In the genomic region with DNA sequence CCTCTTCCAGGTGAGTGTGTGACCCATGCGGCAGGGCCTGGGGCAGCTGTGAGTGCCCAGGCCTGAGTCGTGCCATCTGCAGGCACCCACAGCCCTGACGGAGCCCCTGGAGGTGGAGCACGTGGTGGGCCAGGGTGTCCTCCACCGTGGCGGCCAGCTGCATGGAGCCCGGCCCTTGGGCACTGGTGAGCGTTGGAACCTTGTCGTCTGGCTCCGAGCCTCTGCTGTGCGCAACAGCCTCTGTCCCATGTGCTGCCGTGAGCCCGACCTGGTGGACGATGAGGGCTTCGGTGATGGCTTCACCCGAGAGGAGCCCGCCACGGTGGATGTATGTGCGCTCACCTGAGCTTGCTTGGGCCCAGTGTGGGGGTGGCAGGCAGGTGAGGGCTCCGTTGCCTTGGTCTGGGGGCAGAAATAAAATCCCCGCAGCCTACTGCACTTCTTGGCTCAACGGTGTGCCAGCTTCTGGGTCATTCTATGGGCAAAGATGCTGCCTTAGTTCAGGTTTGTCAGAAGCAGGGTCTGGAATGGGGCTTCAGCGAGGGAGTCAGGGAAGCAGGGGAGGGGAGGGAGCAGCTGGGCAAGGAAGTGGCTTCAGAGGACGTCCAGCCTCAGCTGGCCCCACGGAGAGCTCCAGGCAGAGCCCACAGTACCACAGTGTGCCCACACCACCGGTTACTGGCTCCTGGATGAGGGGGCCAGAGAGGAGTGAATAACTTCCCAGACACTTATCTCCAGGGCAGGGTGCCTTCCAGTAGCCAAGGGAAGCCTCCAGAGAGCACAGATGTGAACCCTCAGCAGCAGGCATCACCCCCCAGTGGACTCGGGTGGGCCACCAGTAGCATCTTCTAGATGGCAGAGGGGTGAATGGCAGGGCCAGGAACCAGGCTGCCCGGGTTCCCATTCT, we compare ENCODE assay signal across 9 cellular contexts. TPM values are rescaled to one million over a fixed set of nuclear protein-coding genes. Genes with fewer than 3 reads are reported as not detected.
DNase-seq lines count a peak whose midpoint lies in the region; ATAC-seq, FAIRE-seq and TF ChIP-seq lines count a peak whose summit lies in the region.
"Had no signal": no experiment of that assay in that cellular context is flagged by ENCODE, and none has a peak within 500 bp of the region (broad histone marks: within the 10 kb centered on the region; RNA-seq: fewer than 3 reads in every experiment).

No MANE protein-coding gene starts in this region.

- TF ChIP-seq CTCF in ascending aorta (IDR thresholded peaks at IDR 0.05) (no peak), HepG2 (CRISPR knock-in tag; IDR thresholded peaks at IDR 0.05) (no peak), transverse colon (IDR thresholded peaks at IDR 0.05) (no peak)

- peaks cover 0 to 15% of the 10 kb centered on the region in 2 donors for H3K36me3 ChIP-seq in ascending aorta
- peaks cover 1 to 19% of the 10 kb centered on the region in 2 experiments; a peak in 4 of 5 replicates for H3K36me3 ChIP-seq in HepG2 (replicated peaks in 1 of 2; ENCODE audit: control insufficient read depth in 1 of 2, insufficient read depth in 2 of 2, low read length in 2 of 2)
- H3K36me3 ChIP-seq in transverse colon, result no peaks in the 10 kb centered on the region

- no peaks in the 10 kb centered on the region for H3K9me3 Mint-ChIP-seq in activated naive CD4-positive, alpha-beta T cell treated with anti-CD3 and anti-CD28 coated beads for 36 hours

- peak overlapping the region; percentile 81 for H3K4me3 Mint-ChIP-seq in activated naive CD4-positive, alpha-beta T cell treated with anti-CD3 and anti-CD28 coated beads for 36 hours

- H3K4me3 ChIP-seq in ascending aorta, result peak overlapping the region; percentile 95
- peak overlapping the region; percentile 87 to 99 (median 97) for H3K4me3 ChIP-seq in HepG2 (replicated peaks in 1 of 3; ENCODE audit: insufficient read depth in 1 of 3, low read depth in 2 of 3, low read length in 3 of 3)
- peak overlapping the region in 3 of 4 donors; percentile 69 to 98 (median 91) for H3K4me3 ChIP-seq in transverse colon

- TF ChIP-seq EP300 in HepG2 (IDR thresholded peaks at IDR 0.05; ENCODE audit: low read depth in 2 of 2, low read length in 2 of 2) (no peak), HepG2 (CRISPR knock-in tag; IDR thresholded peaks at IDR 0.05; ENCODE audit: borderline replicate concordance) (no peak), transverse colon (IDR thresholded peaks at IDR 0.05; ENCODE audit: low read depth) (no peak)

- peaks cover 60% of the 10 kb centered on the region for H3K4me1 Mint-ChIP-seq in activated naive CD4-positive, alpha-beta T cell treated with anti-CD3 and anti-CD28 coated beads for 36 hours (ENCODE audit: low read depth)

- H3K4me2 ChIP-seq in HepG2 (ENCODE audit: low read depth, low read length), result peak overlapping the region; percentile 96

- TF ChIP-seq POLR2A in HepG2 (IDR thresholded peaks at IDR 0.05; ENCODE audit: insufficient read depth in 1 of 2, low read depth in 2 of 2, low read length in 2 of 2), result no peak
- TF ChIP-seq POLR2A in transverse colon (IDR thresholded peaks at IDR 0.05), result no peak

- H3K36me3 Mint-ChIP-seq in activated naive CD4-positive, alpha-beta T cell treated with anti-CD3 and anti-CD28 coated beads for 36 hours (ENCODE audit: low read depth), result peaks cover 11% of the 10 kb centered on the region

- no peak overlapping the region for H2AFZ ChIP-seq in HepG2 (ENCODE audit: low read length)

- H3K9ac ChIP-seq in HepG2 (ENCODE audit: insufficient read depth, low read depth, low read length), result peak overlapping the region; percentile 94

- TF ChIP-seq RAD21 in HepG2 (CRISPR knock-in tag; IDR thresholded peaks at IDR 0.05), result no peak

- DNase-seq in activated naive CD4-positive, alpha-beta T cell treated with anti-CD3 and anti-CD28 coated beads for 36 hours, result no peak
- no peak for DNase-seq in activated naive CD4-positive, alpha-beta T cell treated with anti-CD3 and anti-CD28 coated beads, Interleukin-2, amount 50 U/mL, for 16 hours
- DNase-seq in ascending aorta (ENCODE audit: low spot score in 2 of 2) (no peak), HepG2 (ENCODE audit: low spot score) (no peak), transverse colon (no peak), NOMO-1 treated with DMSO at 0.1 percent for 48 hours (lab: John Stamatoyannopoulos, UW; ENCODE audit: unreplicated experiment) (no peak), activated gamma-delta T cell treated with Interleukin-2 at 50 U/mL for 16 hours (no peak)
- DNase-seq in stimulated activated CD4-positive, alpha-beta T cell treated with anti-CD3 and anti-CD28 coated beads, Interleukin-4, amount 100 ng/mL, for 4 hours, result no peak
- DNase-seq: stimulated activated CD4-positive, alpha-beta T cell treated with anti-CD3 and anti-CD28 coated beads, Interleukin-4, amount 100 ng/mL, for 1 hour had no signal

- FAIRE-seq in HepG2 (lab: Jason Lieb, UNC), result no peak

- in situ Hi-C loops in HepG2 (cut with HindIII; ENCODE audit: extremely low pct_ligation_motif_present, low pct_unique_long_range_greater_than_20kb), result no loop called here
- in situ Hi-C loops in transverse colon (cut with MboI; ENCODE audit: low pct_ligation_motif_present in 1 of 4, low pct_unique_long_range_greater_than_20kb in 1 of 4, low sequenced_read_pairs in 3 of 4), result loop anchor here in 2 of 4 donors (10.0 kb wide), 1 partner anchor 256 kb away; the partner anchor contains the start of genes MPHOSPH9 (in 2 of the 2) and MTRFR (in 2 of the 2)

- CTCF ChIA-PET in activated naive CD4-positive, alpha-beta T cell treated with anti-CD3 and anti-CD28 coated beads for 36 hours (lab: Charles Lee), result interaction anchor here (0.6 to 0.7 kb wide), 3 partner anchors 46 to 185 kb away, joined by 3 read pairs; no protein-coding TSS in a partner anchor
- CTCF ChIA-PET in HepG2 (lab: Yijun Ruan, JAX; ENCODE audit: low intra/inter-chr PET ratio, low total read pairs), result no interaction called here

- BruUV-seq in HepG2 (replicated peaks; lab: Mats Ljungman, UMichigan), result no TSS peak

- intact Hi-C loops in activated naive CD4-positive, alpha-beta T cell treated with anti-CD3 and anti-CD28 coated beads for 36 hours (cut with micrococcal nuclease), result loop anchor here (10.0 kb wide), 2 partner anchors 456 to 736 kb away; partner anchors contain the start of genes ATP6V0A2 and RILPL2
- intact Hi-C loops in ascending aorta (cut with DNase I), result loop anchor here (10.0 kb wide), 1 partner anchor 714 kb away; the partner anchor contains the start of gene VPS33A
- intact Hi-C loops in HepG2 (cut with micrococcal nuclease; ENCODE audit: unreplicated experiment), result no loop called here
- intact Hi-C loops in transverse colon (cut with DNase I; ENCODE audit: low total_unique reads), result loop anchor here (10.0 kb wide), 1 partner anchor 256 kb away; the partner anchor contains the start of genes MPHOSPH9 and MTRFR

- POLR2A ChIA-PET in HepG2 (lab: Yijun Ruan, JAX), result interaction anchor here (0.9 kb wide), 1 partner anchor 254 kb away, joined by 8 read pairs; the partner anchor contains the start of genes MPHOSPH9 and MTRFR

- H3K79me2 ChIP-seq in HepG2 (ENCODE audit: insufficient read depth, low read length), result peaks cover 52% of the 10 kb centered on the region

- H3K9me3 ChIP-seq in ascending aorta, result no peaks in the 10 kb centered on the region
- H3K9me3 ChIP-seq in HepG2 (ENCODE audit: low read length), result no peaks in the 10 kb centered on the region
- no peaks in the 10 kb centered on the region for H3K9me3 ChIP-seq in transverse colon

- no peak for ATAC-seq in HepG2

- no peaks in the 10 kb centered on the region for H3K27me3 Mint-ChIP-seq in activated naive CD4-positive, alpha-beta T cell treated with anti-CD3 and anti-CD28 coated beads for 36 hours (ENCODE audit: low read depth)

- H3K27me3 ChIP-seq in ascending aorta (no peaks in the 10 kb centered on the region), HepG2 (ENCODE audit: control insufficient read depth in 1 of 2, insufficient read depth in 2 of 2, low read length in 2 of 2) (no peaks in the 10 kb centered on the region; a peak in 1 of 5 replicates), transverse colon (no peaks in the 10 kb centered on the region)

- H4K20me1 ChIP-seq in HepG2 (ENCODE audit: insufficient read depth, low read length), result no peaks in the 10 kb centered on the region

- 90% methylated on average over 12 of the region's 28 CpGs for WGBS in HepG2 (ENCODE audit: low lambda C conversion rate)
- 58% methylated on average over 12 of the region's 28 CpGs; no CpG with 5 or more reads in 1 of the 2 donors for WGBS in transverse colon (ENCODE audit: low coverage in 1 of 2), 2 donors

- H3K27ac Mint-ChIP-seq in activated naive CD4-positive, alpha-beta T cell treated with anti-CD3 and anti-CD28 coated beads for 36 hours, result peak overlapping the region; percentile 46

- H3K27ac ChIP-seq in ascending aorta (peak overlapping the region in 1 of 2 donors; percentile 93), HepG2 (ENCODE audit: extremely low read length, insufficient read depth, low read length) (peak overlapping the region; percentile 93), transverse colon (peak overlapping the region; percentile 89 to 93 (median 92))

- H3K4me1 ChIP-seq in ascending aorta (peaks cover 35 to 62% of the 10 kb centered on the region in 2 donors), HepG2 (ENCODE audit: insufficient read depth, low read length) (peaks cover 68% of the 10 kb centered on the region), transverse colon (peaks cover 41 to 63% (median 53%) of the 10 kb centered on the region in 4 donors)

RNA-seq across cellular contexts. Expression of gene ARL6IP4, which starts 1.2 kb away (rescaled TPM):
- total RNA-seq in activated naive CD4-positive, alpha-beta T cell treated with anti-CD3 and anti-CD28 coated beads for 36 hours, result 100 to 1,000 TPM; 159 to 177 TPM
- total RNA-seq in ascending aorta (197 TPM), HepG2 (2016; rRNA removed; fragmentation: Illumina TruSeq; extraction: Trizol) (178 and 220 TPM in 2 replicates), transverse colon (100 to 1,000 TPM in 3 of 4 donors, 10 to 100 TPM in 1; 77.4 to 225 (median 184) TPM)
- total RNA-seq in HepG2 (2016; cell fraction: cytosol; rRNA removed; fragmentation: Illumina TruSeq; extraction: Trizol; ENCODE audit: low read depth), result 710 and 791 TPM in 2 replicates
- 169 and 227 TPM in 2 replicates for total RNA-seq in HepG2 (2016; cell fraction: insoluble cytoplasmic fraction; rRNA removed; fragmentation: Illumina TruSeq; extraction: Trizol)
- total RNA-seq in HepG2 (2016; cell fraction: membrane; rRNA removed; fragmentation: Illumina TruSeq; extraction: Trizol), result 491 and 557 TPM in 2 replicates
- total RNA-seq in HepG2 (2016; cell fraction: nucleus; rRNA removed; fragmentation: Illumina TruSeq; extraction: Trizol), result 80.1 and 103 TPM in 2 replicates
- 155 and 179 TPM in 2 replicates for polyA plus RNA-seq in HepG2 (2011; rRNA removed)
- polyA plus RNA-seq in HepG2 (2011; cell fraction: cytosol; rRNA removed), result 176 and 208 TPM in 2 replicates
- polyA plus RNA-seq in HepG2 (2011; cell fraction: nucleus; rRNA removed), result 332 and 368 TPM in 2 replicates
- 109 and 121 TPM in 2 replicates for polyA plus RNA-seq in HepG2 (2012)
- polyA plus RNA-seq in HepG2 (2016; cell fraction: cytosol; fragmentation: Illumina TruSeq; extraction: Trizol; ENCODE audit: low read depth), result 761 and 860 TPM in 2 replicates
- 159 and 186 TPM in 2 replicates for polyA plus RNA-seq in HepG2 (2016; cell fraction: insoluble cytoplasmic fraction; fragmentation: Illumina TruSeq; extraction: Trizol; ENCODE audit: low read depth)
- polyA plus RNA-seq in HepG2 (2016; cell fraction: membrane; fragmentation: Illumina TruSeq; extraction: Trizol; ENCODE audit: low read depth), result 440 and 496 TPM in 2 replicates
- polyA plus RNA-seq in HepG2 (2016; cell fraction: nucleus; fragmentation: Illumina TruSeq; extraction: Trizol; ENCODE audit: insufficient read depth, low read depth), result 178 and 189 TPM in 2 replicates
- 30.5 and 34.7 TPM in 2 replicates for polyA minus RNA-seq in HepG2 (2011; rRNA and poly(A)+ RNA removed; ENCODE audit: low replicate concordance)
- 30.8 and 31.7 TPM in 2 replicates for polyA minus RNA-seq in HepG2 (2011; cell fraction: cytosol; rRNA and poly(A)+ RNA removed)
- polyA minus RNA-seq in HepG2 (2011; cell fraction: nucleus; rRNA and poly(A)+ RNA removed), result 19.3 and 22.6 TPM in 2 replicates

RNA-seq across cellular contexts. Expression of gene OGFOD2, which starts 4.2 kb away (rescaled TPM):
- total RNA-seq in activated naive CD4-positive, alpha-beta T cell treated with anti-CD3 and anti-CD28 coated beads for 36 hours, result 10 to 100 TPM; 26.8 to 27.7 TPM
- total RNA-seq in ascending aorta, result 19.6 TPM
- total RNA-seq in HepG2 (2016; rRNA removed; fragmentation: Illumina TruSeq; extraction: Trizol), result 10.6 and 14.6 TPM in 2 replicates
- 4.5 and 4.8 TPM in 2 replicates for total RNA-seq in HepG2 (2016; cell fraction: cytosol; rRNA removed; fragmentation: Illumina TruSeq; extraction: Trizol; ENCODE audit: low read depth)
- total RNA-seq in HepG2 (2016; cell fraction: insoluble cytoplasmic fraction; rRNA removed; fragmentation: Illumina TruSeq; extraction: Trizol), result 12.7 and 14.8 TPM in 2 replicates
- total RNA-seq in HepG2 (2016; cell fraction: membrane; rRNA removed; fragmentation: Illumina TruSeq; extraction: Trizol), result 8.7 and 8.8 TPM in 2 replicates
- 11.1 and 14.0 TPM in 2 replicates for total RNA-seq in HepG2 (2016; cell fraction: nucleus; rRNA removed; fragmentation: Illumina TruSeq; extraction: Trizol)
- 13.2 and 15.5 TPM in 2 replicates for polyA plus RNA-seq in HepG2 (2011; rRNA removed)
- 10.6 and 23.9 TPM in 2 replicates for polyA plus RNA-seq in HepG2 (2011; cell fraction: cytosol; rRNA removed)
- polyA plus RNA-seq in HepG2 (2011; cell fraction: nucleus; rRNA removed), result 115 and 150 TPM in 2 replicates
- 6.2 and 7.8 TPM in 2 replicates for polyA plus RNA-seq in HepG2 (2012)
- polyA plus RNA-seq in HepG2 (2016; cell fraction: cytosol; fragmentation: Illumina TruSeq; extraction: Trizol; ENCODE audit: low read depth), result 7.1 and 7.6 TPM in 2 replicates
- 14.3 and 16.0 TPM in 2 replicates for polyA plus RNA-seq in HepG2 (2016; cell fraction: insoluble cytoplasmic fraction; fragmentation: Illumina TruSeq; extraction: Trizol; ENCODE audit: low read depth)
- 10.5 and 12.0 TPM in 2 replicates for polyA plus RNA-seq in HepG2 (2016; cell fraction: membrane; fragmentation: Illumina TruSeq; extraction: Trizol; ENCODE audit: low read depth)
- 40.3 and 43.3 TPM in 2 replicates for polyA plus RNA-seq in HepG2 (2016; cell fraction: nucleus; fragmentation: Illumina TruSeq; extraction: Trizol; ENCODE audit: insufficient read depth, low read depth)
- polyA minus RNA-seq in HepG2 (2011; rRNA and poly(A)+ RNA removed; ENCODE audit: low replicate concordance), result 20.5 and 24.4 TPM in 2 replicates
- 6.2 and 10.0 TPM in 2 replicates for polyA minus RNA-seq in HepG2 (2011; cell fraction: cytosol; rRNA and poly(A)+ RNA removed)
- polyA minus RNA-seq in HepG2 (2011; cell fraction: nucleus; rRNA and poly(A)+ RNA removed), result 14.0 and 15.5 TPM in 2 replicates
- total RNA-seq in transverse colon, result 10 to 100 TPM; 12.0 to 36.0 (median 18.4) TPM

RNA-seq across cellular contexts. Expression of gene ABCB9, which starts 13.0 kb away (rescaled TPM):
- 1 to 10 TPM; 5.1 to 5.9 TPM for total RNA-seq in activated naive CD4-positive, alpha-beta T cell treated with anti-CD3 and anti-CD28 coated beads for 36 hours
- total RNA-seq in ascending aorta, result 19.6 TPM
- 3.4 and 6.0 TPM in 2 replicates for total RNA-seq in HepG2 (2016; rRNA removed; fragmentation: Illumina TruSeq; extraction: Trizol)
- 2.0 and 2.1 TPM in 2 replicates for total RNA-seq in HepG2 (2016; cell fraction: cytosol; rRNA removed; fragmentation: Illumina TruSeq; extraction: Trizol; ENCODE audit: low read depth)
- 3.8 and 6.2 TPM in 2 replicates for total RNA-seq in HepG2 (2016; cell fraction: insoluble cytoplasmic fraction; rRNA removed; fragmentation: Illumina TruSeq; extraction: Trizol)
- 4.2 and 4.6 TPM in 2 replicates for total RNA-seq in HepG2 (2016; cell fraction: membrane; rRNA removed; fragmentation: Illumina TruSeq; extraction: Trizol)
- total RNA-seq in HepG2 (2016; cell fraction: nucleus; rRNA removed; fragmentation: Illumina TruSeq; extraction: Trizol), result 7.6 and 8.0 TPM in 2 replicates
- polyA plus RNA-seq in HepG2 (2011; rRNA removed), result 4.8 and 5.1 TPM in 2 replicates
- 2.5 and 4.1 TPM in 2 replicates for polyA plus RNA-seq in HepG2 (2011; cell fraction: cytosol; rRNA removed)
- polyA plus RNA-seq in HepG2 (2011; cell fraction: nucleus; rRNA removed), result 9.9 and 12.0 TPM in 2 replicates
- 2.4 and 3.6 TPM in 2 replicates for polyA plus RNA-seq in HepG2 (2012)
- polyA plus RNA-seq in HepG2 (2016; cell fraction: cytosol; fragmentation: Illumina TruSeq; extraction: Trizol; ENCODE audit: low read depth), result 0.78 and 1.3 TPM in 2 replicates
- 2.3 and 4.0 TPM in 2 replicates for polyA plus RNA-seq in HepG2 (2016; cell fraction: insoluble cytoplasmic fraction; fragmentation: Illumina TruSeq; extraction: Trizol; ENCODE audit: low read depth)
- polyA plus RNA-seq in HepG2 (2016; cell fraction: membrane; fragmentation: Illumina TruSeq; extraction: Trizol; ENCODE audit: low read depth), result 1.7 and 2.1 TPM in 2 replicates
- polyA plus RNA-seq in HepG2 (2016; cell fraction: nucleus; fragmentation: Illumina TruSeq; extraction: Trizol; ENCODE audit: insufficient read depth, low read depth), result 12.6 and 14.0 TPM in 2 replicates
- polyA minus RNA-seq in HepG2 (2011; rRNA and poly(A)+ RNA removed; ENCODE audit: low replicate concordance), result 16.7 and 18.1 TPM in 2 replicates
- 4.4 and 4.7 TPM in 2 replicates for polyA minus RNA-seq in HepG2 (2011; cell fraction: cytosol; rRNA and poly(A)+ RNA removed)
- polyA minus RNA-seq in HepG2 (2011; cell fraction: nucleus; rRNA and poly(A)+ RNA removed), result 9.8 and 10.9 TPM in 2 replicates
- 10 to 100 TPM in 1 of 4 donors, 1 to 10 TPM in 2, under 1 TPM in 1; 0.40 to 15.3 (median 9.2) TPM for total RNA-seq in transverse colon
